Comparison of ENCODE assay signal across 36 cellular contexts in the genomic region with DNA sequence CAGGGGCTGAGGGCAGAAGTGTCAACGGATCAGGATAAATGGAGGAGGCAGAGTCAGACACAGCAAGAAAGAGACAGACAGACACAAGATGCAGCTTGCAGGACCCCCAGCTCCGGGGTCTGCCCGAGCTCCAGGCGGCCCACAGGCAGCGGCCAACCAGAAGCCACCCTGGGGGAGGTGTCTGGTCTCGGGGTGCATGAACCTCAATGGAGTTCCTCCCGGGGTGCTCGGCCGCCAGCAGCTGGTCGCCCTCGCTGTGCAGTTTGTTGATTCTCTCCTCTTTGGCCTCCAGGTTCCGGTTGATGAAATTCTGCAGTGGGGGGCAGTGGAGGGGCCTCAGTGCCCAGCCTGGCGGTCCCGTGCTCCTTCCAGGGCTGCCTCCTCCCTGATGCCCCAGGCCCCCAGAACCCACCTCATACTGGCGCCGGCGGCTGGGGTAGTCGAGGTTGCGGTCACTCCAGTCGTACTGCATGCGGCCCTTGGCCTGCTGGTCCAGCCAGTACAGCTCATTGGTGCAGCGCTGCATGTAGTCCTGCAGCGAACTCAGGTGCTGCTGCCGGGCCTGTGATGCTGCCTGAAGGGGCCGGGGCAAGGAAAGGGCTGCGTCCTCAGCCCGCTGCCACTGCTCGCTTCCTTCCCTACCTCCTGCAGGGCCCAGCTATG. TPM values are rescaled to one million over a fixed set of nuclear protein-coding genes. Genes with fewer than 3 reads are reported as not detected.
"Had no signal": no experiment of that assay in that cellular context is flagged by ENCODE, and none has a peak within 500 bp of the region (broad histone marks: within the 10 kb centered on the region; RNA-seq: fewer than 3 reads in every experiment).

No MANE protein-coding gene starts in this region.

- H3K27me3 ChIP-seq: adrenal gland, body of pancreas, cardiac muscle cell, foreskin keratinocyte, gastrocnemius medialis had no signal

- H3K27ac ChIP-seq: adrenal gland, body of pancreas, cardiac muscle cell, coronary artery, esophagus muscularis mucosa, foreskin keratinocyte, gastrocnemius medialis had no signal

- H3K27ac Mint-ChIP-seq: activated CD4-positive, alpha-beta memory T cell treated with anti-CD3 and anti-CD28 coated beads for 36 hours; activated CD4-positive, alpha-beta T cell treated with anti-CD3 and anti-CD28 coated beads for 36 hours; activated CD4-positive, alpha-beta T cell treated with anti-CD3 and anti-CD28 coated beads, Interleukin-2, amount 10 ng/mL, durations not matched to agents 24 days and 14 days; activated CD8-positive, alpha-beta memory T cell treated with anti-CD3 and anti-CD28 coated beads, Interleukin-2, amount 10 ng/mL, durations not matched to agents 7 days and 5 days; activated CD8-positive, alpha-beta T cell treated with anti-CD3 and anti-CD28 coated beads, Interleukin-2, amount 10 ng/mL, durations not matched to agents 7 days and 5 days; activated naive CD4-positive, alpha-beta T cell treated with anti-CD3 and anti-CD28 coated beads for 36 hours; activated naive CD4-positive, alpha-beta T cell treated with anti-CD3 and anti-CD28 coated beads, Interleukin-2, amount 50 U/mL, for 24 hours; activated naive CD8-positive, alpha-beta T cell treated with anti-CD3 and anti-CD28 coated beads for 36 hours; activated naive CD8-positive, alpha-beta T cell treated with anti-CD3 and anti-CD28 coated beads, Interleukin-2, amount 50 U/mL, for 24 hours; activated T-helper 1 cell treated with anti-CD3 and anti-CD28 coated beads, Interleukin-12 subunit alpha, Interleukin-12 subunit beta, Interleukin-2, Interleukin-4 antibody, amounts not matched to agents 30 ng/mL and 10 ng/mL and 1 ng/mL, durations not matched to agents 14 hours and 24 hours and 36 hours; activated T-helper 2 cell treated with anti-CD3 and anti-CD28 coated beads, Interferon-gamma antibody, Interleukin-2, Interleukin-4, amounts not matched to agents 10 μg/mL and 5 μg/mL and 100 μg/mL, durations not matched to agents 14 hours and 24 hours and 36 hours; effector memory CD8-positive, alpha-beta T cell had no signal

- H3K4me1 ChIP-seq: adrenal gland, body of pancreas, esophagus muscularis mucosa, foreskin keratinocyte, gastrocnemius medialis had no signal

- H3K36me3 Mint-ChIP-seq: activated CD4-positive, alpha-beta memory T cell treated with anti-CD3 and anti-CD28 coated beads for 36 hours; activated CD8-positive, alpha-beta memory T cell treated with anti-CD3 and anti-CD28 coated beads, Interleukin-2, amount 10 ng/mL, durations not matched to agents 7 days and 5 days; activated naive CD4-positive, alpha-beta T cell treated with anti-CD3 and anti-CD28 coated beads, Interleukin-2, amount 50 U/mL, for 24 hours; activated naive CD8-positive, alpha-beta T cell treated with anti-CD3 and anti-CD28 coated beads for 36 hours had no signal

- H3K9me3 Mint-ChIP-seq: activated CD4-positive, alpha-beta memory T cell treated with anti-CD3 and anti-CD28 coated beads for 36 hours; activated CD4-positive, alpha-beta T cell treated with anti-CD3 and anti-CD28 coated beads, Interleukin-2, amount 10 ng/mL, durations not matched to agents 24 days and 14 days; activated naive CD4-positive, alpha-beta T cell treated with anti-CD3 and anti-CD28 coated beads for 36 hours; activated naive CD4-positive, alpha-beta T cell treated with anti-CD3 and anti-CD28 coated beads, Interleukin-2, amount 50 U/mL, for 24 hours; activated naive CD8-positive, alpha-beta T cell treated with anti-CD3 and anti-CD28 coated beads for 36 hours; activated naive CD8-positive, alpha-beta T cell treated with anti-CD3 and anti-CD28 coated beads, Interleukin-2, amount 50 U/mL, for 24 hours; activated T-helper 1 cell treated with anti-CD3 and anti-CD28 coated beads, Interleukin-12 subunit alpha, Interleukin-12 subunit beta, Interleukin-2, Interleukin-4 antibody, amounts not matched to agents 30 ng/mL and 10 ng/mL and 1 ng/mL, durations not matched to agents 14 hours and 24 hours and 36 hours; activated T-helper 2 cell treated with anti-CD3 and anti-CD28 coated beads, Interferon-gamma antibody, Interleukin-2, Interleukin-4, amounts not matched to agents 10 μg/mL and 5 μg/mL and 100 μg/mL, durations not matched to agents 14 hours and 24 hours and 36 hours; effector memory CD8-positive, alpha-beta T cell had no signal

- H3K4me3 ChIP-seq: adrenal gland, body of pancreas, cardiac muscle cell, coronary artery, esophagus muscularis mucosa, gastrocnemius medialis had no signal

- H3K9me3 ChIP-seq: adrenal gland, body of pancreas, gastrocnemius medialis had no signal

- ATAC-seq: activated CD4-positive, alpha-beta T cell treated with anti-CD3 and anti-CD28 coated beads for 36 hours; activated CD8-positive, alpha-beta memory T cell treated with anti-CD3 and anti-CD28 coated beads, Interleukin-2, amount 10 ng/mL, durations not matched to agents 7 days and 5 days; activated CD8-positive, alpha-beta T cell treated with anti-CD3 and anti-CD28 coated beads, Interleukin-2, amount 10 ng/mL, durations not matched to agents 7 days and 5 days; activated naive CD8-positive, alpha-beta T cell treated with anti-CD3 and anti-CD28 coated beads, Interleukin-2, amount 50 U/mL, for 24 hours; body of pancreas; effector memory CD8-positive, alpha-beta T cell; foreskin keratinocyte; gastrocnemius medialis had no signal

- H3K27me3 Mint-ChIP-seq: activated CD4-positive, alpha-beta T cell treated with anti-CD3 and anti-CD28 coated beads, Interleukin-2, amount 10 ng/mL, durations not matched to agents 24 days and 14 days; activated CD8-positive, alpha-beta memory T cell treated with anti-CD3 and anti-CD28 coated beads, Interleukin-2, amount 10 ng/mL, durations not matched to agents 7 days and 5 days had no signal

- H3K4me3 Mint-ChIP-seq: activated CD4-positive, alpha-beta memory T cell treated with anti-CD3 and anti-CD28 coated beads for 36 hours; activated CD4-positive, alpha-beta T cell treated with anti-CD3 and anti-CD28 coated beads for 36 hours; activated CD4-positive, alpha-beta T cell treated with anti-CD3 and anti-CD28 coated beads, Interleukin-2, amount 10 ng/mL, durations not matched to agents 24 days and 14 days; activated CD8-positive, alpha-beta memory T cell treated with anti-CD3 and anti-CD28 coated beads, Interleukin-2, amount 10 ng/mL, durations not matched to agents 7 days and 5 days; activated CD8-positive, alpha-beta T cell treated with anti-CD3 and anti-CD28 coated beads, Interleukin-2, amount 10 ng/mL, durations not matched to agents 7 days and 5 days; activated naive CD4-positive, alpha-beta T cell treated with anti-CD3 and anti-CD28 coated beads for 36 hours; activated naive CD4-positive, alpha-beta T cell treated with anti-CD3 and anti-CD28 coated beads, Interleukin-2, amount 50 U/mL, for 24 hours; activated naive CD8-positive, alpha-beta T cell treated with anti-CD3 and anti-CD28 coated beads for 36 hours; activated naive CD8-positive, alpha-beta T cell treated with anti-CD3 and anti-CD28 coated beads, Interleukin-2, amount 50 U/mL, for 24 hours; activated T-helper 1 cell treated with anti-CD3 and anti-CD28 coated beads, Interleukin-12 subunit alpha, Interleukin-12 subunit beta, Interleukin-2, Interleukin-4 antibody, amounts not matched to agents 30 ng/mL and 10 ng/mL and 1 ng/mL, durations not matched to agents 14 hours and 24 hours and 36 hours; effector memory CD8-positive, alpha-beta T cell had no signal

- DNase-seq: activated CD4-positive, alpha-beta memory T cell treated with anti-CD3 and anti-CD28 coated beads for 36 hours; activated CD4-positive, alpha-beta T cell treated with anti-CD3 and anti-CD28 coated beads for 36 hours; activated CD4-positive, alpha-beta T cell treated with anti-CD3 and anti-CD28 coated beads, Interleukin-2, amount 10 ng/mL, durations not matched to agents 24 days and 14 days; activated CD4-positive, CD25-positive, alpha-beta regulatory T cell; activated CD4-positive, CD25-positive, alpha-beta regulatory T cell treated with anti-CD3 and anti-CD28 coated beads, Interleukin-2, amount 50 U/mL, for 72 hours; activated CD8-positive, alpha-beta memory T cell treated with anti-CD3 and anti-CD28 coated beads, Interleukin-2, amount 10 ng/mL, durations not matched to agents 7 days and 5 days; activated CD8-positive, alpha-beta memory T cell treated with anti-CD3 and anti-CD28 coated beads, Interleukin-2, amount 50 U/mL, for 4 hours; activated CD8-positive, alpha-beta T cell treated with anti-CD3 and anti-CD28 coated beads, Interleukin-2, amount 10 ng/mL, durations not matched to agents 7 days and 5 days; activated effector memory CD4-positive, alpha-beta T cell treated with anti-CD3 and anti-CD28 coated beads, Interleukin-2, amount 50 U/mL, for 16 hours; activated naive CD4-positive, alpha-beta T cell treated with anti-CD3 and anti-CD28 coated beads for 36 hours; activated naive CD8-positive, alpha-beta T cell treated with anti-CD3 and anti-CD28 coated beads for 36 hours; activated naive CD8-positive, alpha-beta T cell treated with anti-CD3 and anti-CD28 coated beads, Interleukin-2, amount 50 U/mL, for 24 hours; activated T-cell treated with anti-CD3 and anti-CD28 coated beads, Interleukin-2, amount 50 U/mL, for 1 hour; activated T-cell treated with anti-CD3 and anti-CD28 coated beads, Interleukin-2, amount 50 U/mL, for 48 hours; adrenal gland; amygdala; aorta; body of pancreas; central memory CD4-positive, alpha-beta T cell; cerebellar nuclear complex; dermis blood vessel endothelial cell; effector CD4-positive, alpha-beta T cell; effector memory CD8-positive, alpha-beta T cell; erythroblast; foreskin keratinocyte; gastrocnemius medialis; glutamatergic neuron; T-helper 2 cell had no signal

- H3K36me3 ChIP-seq: adrenal gland, cardiac muscle cell, gastrocnemius medialis had no signal

- H3K4me1 Mint-ChIP-seq: activated CD4-positive, alpha-beta T cell treated with anti-CD3 and anti-CD28 coated beads for 36 hours; activated CD4-positive, alpha-beta T cell treated with anti-CD3 and anti-CD28 coated beads, Interleukin-2, amount 10 ng/mL, durations not matched to agents 24 days and 14 days; activated CD8-positive, alpha-beta memory T cell treated with anti-CD3 and anti-CD28 coated beads, Interleukin-2, amount 10 ng/mL, durations not matched to agents 7 days and 5 days; activated naive CD4-positive, alpha-beta T cell treated with anti-CD3 and anti-CD28 coated beads, Interleukin-2, amount 50 U/mL, for 24 hours; activated naive CD8-positive, alpha-beta T cell treated with anti-CD3 and anti-CD28 coated beads for 36 hours; activated naive CD8-positive, alpha-beta T cell treated with anti-CD3 and anti-CD28 coated beads, Interleukin-2, amount 50 U/mL, for 24 hours had no signal

RNA-seq across cellular contexts. Expression of a gene that starts 38.0 kb away (rescaled TPM):
- total RNA-seq: activated CD4-positive, alpha-beta T cell treated with anti-CD3 and anti-CD28 coated beads for 36 hours; activated CD4-positive, alpha-beta T cell treated with anti-CD3 and anti-CD28 coated beads, Interleukin-2, amount 10 ng/mL, durations not matched to agents 24 days and 14 days; activated CD8-positive, alpha-beta memory T cell treated with anti-CD3 and anti-CD28 coated beads for 36 hours; activated CD8-positive, alpha-beta T cell treated with anti-CD3 and anti-CD28 coated beads, Interleukin-2, amount 10 ng/mL, durations not matched to agents 7 days and 5 days; activated naive CD8-positive, alpha-beta T cell treated with anti-CD3 and anti-CD28 coated beads for 36 hours; activated T-helper 1 cell treated with anti-CD3 and anti-CD28 coated beads, Interleukin-12 subunit alpha, Interleukin-12 subunit beta, Interleukin-2, Interleukin-4 antibody, amounts not matched to agents 30 ng/mL and 10 ng/mL and 1 ng/mL, durations not matched to agents 14 hours and 24 hours and 36 hours; activated T-helper 2 cell treated with anti-CD3 and anti-CD28 coated beads, Interferon-gamma antibody, Interleukin-2, Interleukin-4, amounts not matched to agents 10 μg/mL and 5 μg/mL and 100 μg/mL, durations not matched to agents 14 hours and 24 hours and 36 hours; T-helper 1 cell treated with Interleukin-12 subunit alpha and Interleukin-12 subunit beta and Interleukin-4 antibody, amounts not matched to agents 30 ng/mL and 1 ng/mL, for 36 hours had no signal

RNA-seq across cellular contexts. Expression of a gene that starts 59.2 kb away (rescaled TPM):
- total RNA-seq: activated CD4-positive, alpha-beta T cell treated with anti-CD3 and anti-CD28 coated beads, Interleukin-2, amount 10 ng/mL, durations not matched to agents 24 days and 14 days; activated CD8-positive, alpha-beta memory T cell treated with anti-CD3 and anti-CD28 coated beads for 36 hours; activated CD8-positive, alpha-beta memory T cell treated with anti-CD3 and anti-CD28 coated beads, Interleukin-2, amount 10 ng/mL, durations not matched to agents 7 days and 5 days; activated CD8-positive, alpha-beta T cell treated with anti-CD3 and anti-CD28 coated beads, Interleukin-2, amount 10 ng/mL, durations not matched to agents 7 days and 5 days; activated naive CD4-positive, alpha-beta T cell treated with anti-CD3 and anti-CD28 coated beads for 36 hours; activated T-helper 1 cell treated with anti-CD3 and anti-CD28 coated beads, Interleukin-12 subunit alpha, Interleukin-12 subunit beta, Interleukin-2, Interleukin-4 antibody, amounts not matched to agents 30 ng/mL and 10 ng/mL and 1 ng/mL, durations not matched to agents 14 hours and 24 hours and 36 hours; activated T-helper 2 cell treated with anti-CD3 and anti-CD28 coated beads, Interferon-gamma antibody, Interleukin-2, Interleukin-4, amounts not matched to agents 10 μg/mL and 5 μg/mL and 100 μg/mL, durations not matched to agents 14 hours and 24 hours and 36 hours; dermis blood vessel endothelial cell; foreskin keratinocyte; T-helper 1 cell treated with Interleukin-12 subunit alpha and Interleukin-12 subunit beta and Interleukin-4 antibody, amounts not matched to agents 30 ng/mL and 1 ng/mL, for 36 hours had no signal
- polyA plus RNA-seq: cardiac muscle cell, foreskin keratinocyte had no signal
